Comparison of ENCODE assay signal across 8 cellular contexts in the genomic region with DNA sequence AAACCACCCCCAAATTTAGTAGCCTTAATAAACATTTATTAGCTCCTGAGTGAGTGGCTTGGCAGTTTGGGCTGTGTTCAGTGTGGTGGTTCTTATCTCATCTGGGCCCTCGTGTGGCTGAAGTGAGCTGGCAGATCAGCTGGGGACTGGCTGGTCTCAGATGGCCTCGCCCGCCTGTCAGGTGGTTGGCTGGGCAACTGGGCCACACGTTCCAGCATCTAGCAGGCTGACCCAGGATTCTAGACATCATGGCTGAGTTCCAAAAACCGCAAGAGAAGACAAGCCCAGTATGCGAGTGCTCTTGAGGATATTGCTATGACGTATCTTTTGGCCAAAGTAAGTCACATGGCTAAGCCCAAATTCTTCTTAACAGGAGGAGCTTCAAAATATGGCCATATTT. TPM values are rescaled to one million over a fixed set of nuclear protein-coding genes. Genes with fewer than 3 reads are reported as not detected.
DNase-seq lines count a peak whose midpoint lies in the region; ATAC-seq and TF ChIP-seq lines count a peak whose summit lies in the region.

No MANE protein-coding gene starts in this region.

- H3K27me3 ChIP-seq in BJ (ENCODE audit: control insufficient read depth, insufficient read depth, low read length) (no peaks in the 10 kb centered on the region), endodermal cell (ENCODE audit: control insufficient read depth, insufficient read depth, low read length, poor library complexity, severe bottlenecking) (no peaks in the 10 kb centered on the region)

- POLR2A ChIA-PET in BJ (lab: Charles Lee), result no interaction called here

- TF ChIP-seq CTCF in BJ (IDR thresholded peaks at IDR 0.05; ENCODE audit: insufficient read depth, low read depth, low read length), result peak; percentile 14; the same call in 1 of the 2 replicates
- peak; percentile 29 for TF ChIP-seq CTCF in endodermal cell (conservative IDR thresholded peaks at IDR 0.05)
- no peak for TF ChIP-seq CTCF in glutamatergic neuron (IDR thresholded peaks at IDR 0.05; ENCODE audit: partially characterized antibody, unreplicated experiment)

- H3K27ac Mint-ChIP-seq in endodermal cell (no peak overlapping the region), naive B cell (peak overlapping the region; percentile 63 to 91 (median 76)), glutamatergic neuron (ENCODE audit: unreplicated experiment) (no peak overlapping the region)

- CTCF ChIA-PET in BJ (lab: Yijun Ruan, JAX), result interaction anchor here (1.0 to 4.0 kb wide), 4 partner anchors 9 to 150 kb away, joined by 4 to 12 read pairs (median 6); no protein-coding TSS in a partner anchor

- H3K9me3 ChIP-seq in endodermal cell (ENCODE audit: control insufficient read depth, low read length), result no peaks in the 10 kb centered on the region

- H3K9me3 Mint-ChIP-seq in endodermal cell (no peaks in the 10 kb centered on the region), naive B cell (no peaks in the 10 kb centered on the region), glutamatergic neuron (ENCODE audit: unreplicated experiment) (peaks cover 6% of the 10 kb centered on the region)

- no peak overlapping the region for H3K27ac ChIP-seq in endodermal cell (ENCODE audit: low read depth, low read length)

- no peak overlapping the region for H3K4me3 Mint-ChIP-seq in endodermal cell
- no peak overlapping the region for H3K4me3 Mint-ChIP-seq in naive B cell
- no peak overlapping the region for H3K4me3 Mint-ChIP-seq in glutamatergic neuron (ENCODE audit: unreplicated experiment)

- no peak overlapping the region for H3K4me3 ChIP-seq in BJ (ENCODE audit: low read depth, low read length)
- no peak overlapping the region for H3K4me3 ChIP-seq in endodermal cell (ENCODE audit: low read length)

- no peak for ATAC-seq in naive B cell (ENCODE audit: low read depth in 2 of 2)
- ATAC-seq in GM19455 (IDR thresholded peaks at IDR 0.05; ENCODE audit: unreplicated experiment), result no peak
- no peak for ATAC-seq in HG03571 (IDR thresholded peaks at IDR 0.05; ENCODE audit: unreplicated experiment)
- ATAC-seq in GM19452 (IDR thresholded peaks at IDR 0.05; ENCODE audit: unreplicated experiment), result no peak

- DNase-seq in BJ (ENCODE audit: low read depth) (no peak), NCI-H2029 (lab: John Stamatoyannopoulos, UW) (peak; percentile 91), endodermal cell (no peak), naive B cell (no peak), glutamatergic neuron (no peak)

- H3K27me3 Mint-ChIP-seq in endodermal cell (ENCODE audit: insufficient read depth), result no peaks in the 10 kb centered on the region
- no peaks in the 10 kb centered on the region for H3K27me3 Mint-ChIP-seq in naive B cell
- peaks cover 17% of the 10 kb centered on the region for H3K27me3 Mint-ChIP-seq in glutamatergic neuron (ENCODE audit: unreplicated experiment)

- H3K36me3 ChIP-seq in BJ (ENCODE audit: control insufficient read depth, insufficient read depth, low read length) (peaks cover 17% of the 10 kb centered on the region), endodermal cell (ENCODE audit: control insufficient read depth, insufficient read depth, low read length) (peaks cover 72% of the 10 kb centered on the region)

- H3K36me3 Mint-ChIP-seq in endodermal cell (ENCODE audit: low read depth) (peaks cover 43% of the 10 kb centered on the region), naive B cell (peaks cover 7 to 42% of the 10 kb centered on the region in 2 donors), glutamatergic neuron (ENCODE audit: unreplicated experiment) (peaks cover 21% of the 10 kb centered on the region)

- no peaks in the 10 kb centered on the region for H3K4me1 Mint-ChIP-seq in endodermal cell
- H3K4me1 Mint-ChIP-seq in naive B cell, result peaks cover 13 to 28% (median 14%) of the 10 kb centered on the region in 3 donors
- peaks cover 8% of the 10 kb centered on the region for H3K4me1 Mint-ChIP-seq in glutamatergic neuron (ENCODE audit: low read depth, unreplicated experiment)

- no peaks in the 10 kb centered on the region for H3K4me1 ChIP-seq in endodermal cell (ENCODE audit: control insufficient read depth, insufficient read depth, low read length)

- H3K9ac ChIP-seq in endodermal cell (ENCODE audit: extremely low read depth, low read length, poor library complexity, severe bottlenecking), result no peak overlapping the region

- WGBS in endodermal cell (ENCODE audit: insufficient coverage in 1 of 2, insufficient read length in 1 of 2), 2 experiments, result 91 to 96% methylated on average over 6 to 7 of the region's 7 CpGs

RNA-seq across cellular contexts. Expression of a gene that starts 28.9 kb away (rescaled TPM):
- polyA plus RNA-seq in BJ (2011; rRNA removed), result 78.6 and 135 TPM in 2 replicates
- polyA minus RNA-seq in BJ (2011; rRNA and poly(A)+ RNA removed), result 19.2 and 21.1 TPM in 2 replicates
- total RNA-seq in endodermal cell, result 100 to 1,000 TPM; 106 to 144 TPM
- 89.9 TPM for polyA plus RNA-seq in endodermal cell (2013, experiment 1 of 2)
- polyA plus RNA-seq in endodermal cell (2013, experiment 2 of 2), result 86.4 TPM
- 10 to 100 TPM; 17.5 to 24.6 (median 18.4) TPM for polyA plus RNA-seq in naive B cell (ENCODE audit: low read depth in 6 of 6)
- total RNA-seq in glutamatergic neuron (ENCODE audit: unreplicated experiment), result 49.0 TPM

Comparison
In these comparisons a context has a peak if more than half of its experiments do, and no peak if none do; other contexts are left out.
1. H3K27ac Mint-ChIP-seq: peak in naive B cell (6 of 6); none in endodermal cell (single experiment) and glutamatergic neuron (single experiment).